Comparison of ENCODE assay signal across 2 cellular contexts in genomic region chr9:136723362-136723976, GRCh38.
TF ChIP-seq lines count a peak whose summit lies in the region.

No MANE protein-coding gene starts in this region.

TF ChIP-seq in HEK293, 187 proteins besides CTCF, POLR2A, EP300 and RAD21 (continues in another document):
- no peak for TF ChIP-seq ZSCAN18 (tag by site-specific recombination; IDR thresholded peaks at IDR 0.05)
- TF ChIP-seq ZNF214 (tag by site-specific recombination; IDR thresholded peaks at IDR 0.05; ENCODE audit: borderline replicate concordance): no peak
- no peak for TF ChIP-seq ZNF404 (tag by site-specific recombination; IDR thresholded peaks at IDR 0.05)
- TF ChIP-seq SCRT2 (tag by site-specific recombination; IDR thresholded peaks at IDR 0.05): peak; percentile 69
- TF ChIP-seq ZNF157 (tag by site-specific recombination; IDR thresholded peaks at IDR 0.05): no peak
- no peak for TF ChIP-seq ZNF292 (tag by site-specific recombination; IDR thresholded peaks at IDR 0.05; ENCODE audit: borderline replicate concordance, low read depth)
- TF ChIP-seq GLIS2 (tag by site-specific recombination; IDR thresholded peaks at IDR 0.05): no peak; the same call in 1 of the 2 replicates
- TF ChIP-seq ZNF423 (tag by site-specific recombination; IDR thresholded peaks at IDR 0.05): 0 out of 2 replicates have a peak, but pooled peaks have one; percentile 0
- TF ChIP-seq ZNF600 (tag by site-specific recombination; IDR thresholded peaks at IDR 0.05): 0 out of 2 replicates have a peak, but pooled peaks have one; percentile 56
- TF ChIP-seq ZNF341 (tag by site-specific recombination; IDR thresholded peaks at IDR 0.05; ENCODE audit: low read depth): 0 out of 2 replicates have a peak, but pooled peaks have one; percentile 0
- no peak for TF ChIP-seq SP7 (tag by site-specific recombination; IDR thresholded peaks at IDR 0.05)
- TF ChIP-seq PATZ1 (tag by site-specific recombination; IDR thresholded peaks at IDR 0.05): peak; percentile 14; the same call in 1 of the 2 replicates
- TF ChIP-seq OVOL3 (tag by site-specific recombination; IDR thresholded peaks at IDR 0.05): no peak
- TF ChIP-seq ZNF335 (tag by site-specific recombination; conservative IDR thresholded peaks at IDR 0.05): no peak
- TF ChIP-seq ZNF707 (tag by site-specific recombination; IDR thresholded peaks at IDR 0.05): no peak
- TF ChIP-seq ZBTB8A (tag by site-specific recombination; IDR thresholded peaks at IDR 0.05): no peak
- no peak for TF ChIP-seq ZNF830 (tag by site-specific recombination; IDR thresholded peaks at IDR 0.05; ENCODE audit: low read depth)
- TF ChIP-seq ZBTB7A (tag by site-specific recombination; IDR thresholded peaks at IDR 0.05; ENCODE audit: low read depth): no peak
- no peak for TF ChIP-seq WT1 (tag by site-specific recombination; IDR thresholded peaks at IDR 0.05)
- TF ChIP-seq ZNF16 (tag by site-specific recombination; IDR thresholded peaks at IDR 0.05; ENCODE audit: low read depth): no peak
- 0 out of 2 replicates have a peak, but pooled peaks have one; percentile 22 for TF ChIP-seq ZBTB48 (tag by site-specific recombination; IDR thresholded peaks at IDR 0.05)
- no peak for TF ChIP-seq ZNF274 (IDR thresholded peaks at IDR 0.05; ENCODE audit: low read length)
- no peak for TF ChIP-seq ZNF274 (tag by site-specific recombination; IDR thresholded peaks at IDR 0.05; ENCODE audit: borderline replicate concordance)
- no peak for TF ChIP-seq ZNF23 (tag by site-specific recombination; IDR thresholded peaks at IDR 0.05; ENCODE audit: borderline replicate concordance)
- no peak for TF ChIP-seq GLIS1 (tag by site-specific recombination; IDR thresholded peaks at IDR 0.05)
- TF ChIP-seq HOXA7 (CRISPR knock-in tag; IDR thresholded peaks at IDR 0.05; ENCODE audit: borderline replicate concordance): no peak
- TF ChIP-seq ZNF549 (tag by site-specific recombination; IDR thresholded peaks at IDR 0.05): no peak
- TF ChIP-seq ZNF184 (tag by site-specific recombination; IDR thresholded peaks at IDR 0.05): no peak
- 0 out of 2 replicates have a peak, but pooled peaks have one; percentile 11 for TF ChIP-seq MZF1 (tag by site-specific recombination; IDR thresholded peaks at IDR 0.05; ENCODE audit: borderline replicate concordance)
- no peak for TF ChIP-seq ZNF677 (tag by site-specific recombination; IDR thresholded peaks at IDR 0.05)
- TF ChIP-seq ZNF426 (tag by site-specific recombination; IDR thresholded peaks at IDR 0.05): no peak
- TF ChIP-seq ZEB2 (tag by site-specific recombination; IDR thresholded peaks at IDR 0.05): peak; percentile 35; the same call in 1 of the 2 replicates
- 0 out of 2 replicates have a peak, but pooled peaks have one; percentile 21 for TF ChIP-seq ZBTB17 (tag by site-specific recombination; IDR thresholded peaks at IDR 0.05)
- TF ChIP-seq ZNF133 (tag by site-specific recombination; IDR thresholded peaks at IDR 0.05): no peak
- peak; percentile 83 for TF ChIP-seq HIC1 (tag by site-specific recombination; IDR thresholded peaks at IDR 0.05)
- 0 out of 2 replicates have a peak, but pooled peaks have one; percentile 35 for TF ChIP-seq YY1 (tag by site-specific recombination; IDR thresholded peaks at IDR 0.05)
- no peak for TF ChIP-seq ZNF843 (tag by site-specific recombination; IDR thresholded peaks at IDR 0.05)

TF ChIP-seq in H1, 55 proteins besides CTCF, POLR2A, EP300 and RAD21:
- TF ChIP-seq POLR2AphosphoS5 (IDR thresholded peaks at IDR 0.05; ENCODE audit: low read depth, low read length) (peak; percentile 70), TAF7 (optimal IDR thresholded peaks at IDR 0.05; ENCODE audit: borderline replicate concordance, low read depth, low read length) (no peak), KDM1A (IDR thresholded peaks at IDR 0.05; ENCODE audit: borderline replicate concordance, low read length) (no peak), ASH2L (IDR thresholded peaks at IDR 0.05; ENCODE audit: low read length) (no peak), E2F6 (IDR thresholded peaks at IDR 0.05) (no peak), YY1 (IDR thresholded peaks at IDR 0.05; ENCODE audit: low read depth, low read length) (0 out of 2 replicates have a peak, but pooled peaks have one; percentile 26), CHD2 (IDR thresholded peaks at IDR 0.05; ENCODE audit: low read length) (no peak), TAF1 (IDR thresholded peaks at IDR 0.05; ENCODE audit: low read depth, low read length) (no peak), BRCA1 (IDR thresholded peaks at IDR 0.05; ENCODE audit: low read depth, low read length) (no peak), ZNF274 (IDR thresholded peaks at IDR 0.05; ENCODE audit: borderline replicate concordance, extremely low read depth, low read length) (no peak), SP2 (IDR thresholded peaks at IDR 0.05; ENCODE audit: low read length) (no peak), EZH2 (IDR thresholded peaks at IDR 0.05; ENCODE audit: low read depth, low read length, severe bottlenecking) (no peak), HDAC6 (IDR thresholded peaks at IDR 0.05; ENCODE audit: low read depth, low read length) (no peak)
